In the genomic region with DNA sequence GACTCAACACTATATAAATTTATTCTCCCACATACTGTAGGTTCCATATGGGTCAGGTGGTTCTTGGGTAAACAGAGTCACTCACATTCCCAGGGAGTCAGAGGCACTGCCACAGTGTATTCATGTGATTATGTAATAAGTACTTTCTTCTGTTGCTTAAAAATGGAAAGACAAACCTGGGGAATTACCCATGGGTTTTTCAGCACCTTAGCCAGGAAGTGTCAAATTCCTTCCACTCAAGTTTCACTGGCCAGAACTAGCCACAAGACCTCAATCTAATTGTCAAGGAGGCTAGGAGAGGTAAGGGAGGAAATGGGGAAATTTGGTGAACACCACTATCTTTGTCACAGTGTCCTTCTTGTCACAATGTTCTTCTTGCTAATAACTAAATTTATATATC, we compare ENCODE assay signal across 1 cellular context.
TF ChIP-seq lines count a peak whose summit lies in the region.

No MANE protein-coding gene starts in this region.

TF ChIP-seq in HepG2, 621 proteins besides CTCF, POLR2A, EP300 and RAD21 (continued from another document):
- TF ChIP-seq BRF2 (CRISPR knock-in tag; IDR thresholded peaks at IDR 0.05) (no peak), ZNF883 (CRISPR knock-in tag; IDR thresholded peaks at IDR 0.05; ENCODE audit: not compliant biosample characterization) (no peak), ZNF251 (CRISPR knock-in tag; IDR thresholded peaks at IDR 0.05) (no peak)
